ENCODE assay signal across 7 cellular contexts in the genomic region with DNA sequence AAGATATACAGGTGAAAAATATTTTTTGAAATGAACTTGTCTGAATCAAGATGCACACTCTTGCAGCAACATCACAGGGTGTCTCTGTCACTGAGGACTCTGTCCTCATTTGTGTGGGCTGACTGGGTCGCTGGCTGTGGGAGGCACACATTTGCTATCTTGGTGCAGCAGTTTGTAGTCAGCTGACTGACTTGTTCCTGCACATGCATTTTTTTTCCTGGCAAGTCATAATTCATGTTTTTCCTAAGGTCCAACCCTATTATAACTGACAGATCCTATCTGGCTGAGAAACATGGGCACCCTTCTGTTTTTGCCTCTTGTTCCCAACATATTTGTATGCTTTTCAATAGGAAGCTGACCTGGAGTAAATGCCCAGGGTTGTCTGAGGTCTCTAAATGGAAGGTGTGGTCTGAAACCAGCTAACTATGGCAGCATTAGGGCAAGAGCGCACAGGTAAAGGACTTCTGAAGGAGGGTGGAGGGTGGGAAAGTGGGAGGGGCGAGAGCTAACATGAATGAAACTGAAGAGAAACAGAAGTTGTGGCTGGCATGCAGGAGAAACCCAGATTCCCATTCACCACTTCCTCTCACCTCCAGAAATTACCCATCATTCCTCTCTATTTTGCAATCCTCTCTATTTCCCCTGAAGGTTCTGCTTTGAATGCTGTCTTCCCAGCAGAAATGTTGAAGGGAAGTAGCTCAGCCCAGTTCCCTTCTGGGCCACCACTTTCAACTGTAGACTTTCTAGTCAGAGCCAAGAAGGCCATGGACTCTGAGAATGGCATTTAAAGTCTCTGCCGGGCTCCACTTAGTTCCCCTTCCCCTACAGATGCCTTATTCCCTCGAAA.
A peak's percentile ranks its signal among the peaks of the same experiment; 100 is the strongest.
DNase-seq lines count a peak whose midpoint lies in the region; ATAC-seq and TF ChIP-seq lines count a peak whose summit lies in the region.

No MANE protein-coding gene starts in this region.

- peaks cover 97% of the 10 kb centered on the region for H3K79me2 ChIP-seq in SU-DHL-6 (ENCODE audit: insufficient read depth, low read length)

- H4K20me1 ChIP-seq in SU-DHL-6 (ENCODE audit: low read depth, low read length) = no peaks in the 10 kb centered on the region

- TF ChIP-seq CTCF in SU-DHL-6 (IDR thresholded peaks at IDR 0.05; ENCODE audit: insufficient read depth, low read length, poor library complexity, severe bottlenecking) (no peak), spleen (IDR thresholded peaks at IDR 0.05 in 8 of 11, conservative IDR thresholded peaks at IDR 0.05 in 3 of 11) (no peak)

- peak in 74 of 76 experiments; percentile 10 to 95 (median 77) for DNase-seq in HUDEP-2 (lab: John Stamatoyannopoulos, UW; ENCODE audit: unreplicated experiment in 76 of 76)
- DNase-seq in globus pallidus (ENCODE audit: low spot score) = peak; percentile 68
- DNase-seq in spleen = no peak

- peaks cover 50% of the 10 kb centered on the region for H3F3A ChIP-seq in SU-DHL-6 (ENCODE audit: insufficient read depth)

- H3K9me2 ChIP-seq in SU-DHL-6 (replicated peaks; ENCODE audit: insufficient read depth, low read length) = no peaks in the 10 kb centered on the region

- peaks cover 21 to 78% (median 52%) of the 10 kb centered on the region in 6 donors for H3K4me1 ChIP-seq in spleen

- H2AFZ ChIP-seq in SU-DHL-6 (ENCODE audit: low read depth, low read length, severe bottlenecking) = no peak overlapping the region

- ATAC-seq in GM21723 (IDR thresholded peaks at IDR 0.05; ENCODE audit: unreplicated experiment) (no peak), HG03025 (IDR thresholded peaks at IDR 0.05; ENCODE audit: low FRiP score, unreplicated experiment) (no peak), GM21529 (IDR thresholded peaks at IDR 0.05; ENCODE audit: unreplicated experiment) (no peak)

- H3K27ac ChIP-seq in SU-DHL-6 (ENCODE audit: low read depth, low read length) = peak overlapping the region; percentile 76
- H3K27ac ChIP-seq in spleen = peak overlapping the region in 7 of 8 donors; percentile 18 to 70 (median 56)

- H3K27me3 ChIP-seq in SU-DHL-6 (ENCODE audit: low read length) = no peaks in the 10 kb centered on the region
- no peaks in the 10 kb centered on the region for H3K27me3 ChIP-seq in spleen (replicated peaks in 1 of 7)

- H3K9ac ChIP-seq in SU-DHL-6 (ENCODE audit: low read length) = peak overlapping the region; percentile 38; the same call in 1 of the 2 replicates

- WGBS in spleen, 5 donors = 31 to 38% (median 35%) methylated on average over 5 of the region's 5 CpGs

- H3K36me3 ChIP-seq in SU-DHL-6 (ENCODE audit: low read length) = no peaks in the 10 kb centered on the region
- no peaks in the 10 kb centered on the region for H3K36me3 ChIP-seq in spleen

- intact Hi-C loops in spleen (cut with DNase I; ENCODE audit: low total_unique reads) = no loop called here

- peak overlapping the region; percentile 52 for H3K4me2 ChIP-seq in SU-DHL-6 (ENCODE audit: low read depth, low read length, poor library complexity, severe bottlenecking)

- H3K9me3 ChIP-seq in SU-DHL-6 (ENCODE audit: insufficient read depth, low read length) (no peaks in the 10 kb centered on the region), spleen (no peaks in the 10 kb centered on the region)

- H3K4me3 ChIP-seq in SU-DHL-6 (ENCODE audit: insufficient read depth, low read length, poor library complexity, severe bottlenecking) (no peak overlapping the region), spleen (no peak overlapping the region)

- TF ChIP-seq POLR2A in spleen (IDR thresholded peaks at IDR 0.05) = no peak
